ENCODE assay signal across 8 cellular contexts in the genomic region with DNA sequence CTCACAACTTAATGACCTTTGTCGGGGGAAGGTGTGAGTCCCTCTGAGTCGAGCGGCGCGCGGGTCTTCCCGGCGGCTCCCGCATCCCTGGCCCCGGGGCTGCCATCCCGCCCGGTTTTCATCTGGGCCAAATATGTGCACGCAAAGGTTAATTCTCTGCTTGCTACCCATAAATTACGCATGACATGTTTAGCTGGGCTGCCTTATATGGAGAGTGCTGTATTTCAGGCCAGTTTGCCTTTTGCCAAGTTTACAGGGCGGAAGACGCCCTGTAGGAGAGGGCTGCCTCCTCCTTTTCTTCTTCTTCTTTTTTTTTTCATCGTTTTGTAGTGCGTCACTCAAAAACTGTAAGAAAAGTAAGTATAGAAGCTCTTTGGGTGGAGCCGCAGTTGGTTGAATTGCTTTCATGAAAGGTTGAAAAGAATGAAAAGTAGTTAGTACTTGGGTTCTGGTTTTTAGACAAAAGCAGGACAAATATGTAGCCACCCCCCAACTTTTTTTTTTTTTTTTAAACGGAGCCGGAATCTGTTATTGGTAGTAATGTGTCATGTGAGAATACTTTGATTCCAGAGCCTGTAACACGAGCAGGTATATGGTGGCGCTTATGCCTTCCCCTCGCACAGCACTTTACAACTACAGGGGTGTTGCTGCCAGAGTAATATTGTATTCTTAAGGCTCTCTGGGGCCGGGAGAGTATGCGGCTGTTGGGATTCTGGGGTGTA. TPM values are rescaled to one million over a fixed set of nuclear protein-coding genes. Genes with fewer than 3 reads are reported as not detected.
A peak's percentile ranks its signal among the peaks of the same experiment; 100 is the strongest.
DNase-seq lines count a peak whose midpoint lies in the region; ATAC-seq and TF ChIP-seq lines count a peak whose summit lies in the region.

No MANE protein-coding gene starts in this region.

- H3K27me3 ChIP-seq in neuron (ENCODE audit: insufficient read depth, low read length) = no peaks in the 10 kb centered on the region

- no peaks in the 10 kb centered on the region for H3K9me3 Mint-ChIP-seq in activated T-helper 2 cell treated with anti-CD3 and anti-CD28 coated beads, Interferon-gamma antibody, Interleukin-2, Interleukin-4, amounts not matched to agents 10 μg/mL and 5 μg/mL and 100 μg/mL, durations not matched to agents 14 hours and 24 hours and 36 hours

- no peaks in the 10 kb centered on the region for H3K36me3 ChIP-seq in neuron (ENCODE audit: insufficient read depth, low read length)

- peaks cover 24% of the 10 kb centered on the region for H3K4me1 ChIP-seq in neuron (ENCODE audit: insufficient read depth, low read length)

- peak overlapping the region; percentile 94 for H3K4me3 Mint-ChIP-seq in activated T-helper 2 cell treated with anti-CD3 and anti-CD28 coated beads, Interferon-gamma antibody, Interleukin-2, Interleukin-4, amounts not matched to agents 10 μg/mL and 5 μg/mL and 100 μg/mL, durations not matched to agents 14 hours and 24 hours and 36 hours (ENCODE audit: low read depth)

- H3K4me1 Mint-ChIP-seq in activated T-helper 2 cell treated with anti-CD3 and anti-CD28 coated beads, Interferon-gamma antibody, Interleukin-2, Interleukin-4, amounts not matched to agents 10 μg/mL and 5 μg/mL and 100 μg/mL, durations not matched to agents 14 hours and 24 hours and 36 hours (ENCODE audit: low read depth) = peaks cover 52% of the 10 kb centered on the region

- peaks cover 29% of the 10 kb centered on the region for H3K36me3 Mint-ChIP-seq in activated T-helper 2 cell treated with anti-CD3 and anti-CD28 coated beads, Interferon-gamma antibody, Interleukin-2, Interleukin-4, amounts not matched to agents 10 μg/mL and 5 μg/mL and 100 μg/mL, durations not matched to agents 14 hours and 24 hours and 36 hours (ENCODE audit: low read depth)

- intact Hi-C loops in activated T-helper 2 cell treated with anti-CD3 and anti-CD28 coated beads, Interferon-gamma antibody, Interleukin-2, Interleukin-4, amounts not matched to agents 10 μg/mL and 5 μg/mL and 100 μg/mL, durations not matched to agents 14 hours and 24 hours and 36 hours (cut with micrococcal nuclease) = loop anchor here (1.0 to 5.0 kb wide), 11 partner anchors 15 to 1507 kb away; a partner anchor contains a TSS

- ATAC-seq in GM19023 (IDR thresholded peaks at IDR 0.05; ENCODE audit: unreplicated experiment) = peak; percentile 22
- ATAC-seq in HG03342 (IDR thresholded peaks at IDR 0.05; ENCODE audit: unreplicated experiment) = peak; percentile 11
- ATAC-seq in GM19035 (IDR thresholded peaks at IDR 0.05; ENCODE audit: unreplicated experiment) = no peak

- H2AFZ ChIP-seq in neuron (ENCODE audit: low read depth, low read length) = peak overlapping the region; percentile 68

- no peaks in the 10 kb centered on the region for H3K9me3 ChIP-seq in neuron (ENCODE audit: low read length)

- no peaks in the 10 kb centered on the region for H3K27me3 Mint-ChIP-seq in activated T-helper 2 cell treated with anti-CD3 and anti-CD28 coated beads, Interferon-gamma antibody, Interleukin-2, Interleukin-4, amounts not matched to agents 10 μg/mL and 5 μg/mL and 100 μg/mL, durations not matched to agents 14 hours and 24 hours and 36 hours (ENCODE audit: low read depth)

- TF ChIP-seq CTCF in foreskin fibroblast (IDR thresholded peaks at IDR 0.05; ENCODE audit: low read depth, low read length) = no peak

- peak overlapping the region; percentile 89 for H3K27ac Mint-ChIP-seq in activated T-helper 2 cell treated with anti-CD3 and anti-CD28 coated beads, Interferon-gamma antibody, Interleukin-2, Interleukin-4, amounts not matched to agents 10 μg/mL and 5 μg/mL and 100 μg/mL, durations not matched to agents 14 hours and 24 hours and 36 hours

- DNase-seq in Ammon's horn (ENCODE audit: low spot score) (peak; percentile 56), NCI-H526 (lab: John Stamatoyannopoulos, UW) (peak; percentile 89 to 97), foreskin fibroblast (peak; percentile 89 to 94)
- DNase-seq in activated T-helper 2 cell treated with anti-CD3 and anti-CD28 coated beads, Interferon-gamma antibody, Interleukin-2, Interleukin-4, amounts not matched to agents 10 μg/mL and 5 μg/mL and 100 μg/mL, durations not matched to agents 14 hours and 24 hours and 36 hours (ENCODE audit: low spot score) = no peak

- peak overlapping the region; percentile 62 to 73 for H3K4me3 ChIP-seq in foreskin fibroblast (ENCODE audit: low read depth in 1 of 2, low read length in 2 of 2)
- H3K4me3 ChIP-seq in neuron (ENCODE audit: low read length) = peak overlapping the region; percentile 79

RNA-seq across cellular contexts. Expression of a gene that starts 0.9 kb away (rescaled TPM):
- 230 and 244 TPM in 2 replicates for total RNA-seq in activated T-helper 2 cell treated with anti-CD3 and anti-CD28 coated beads, Interferon-gamma antibody, Interleukin-2, Interleukin-4, amounts not matched to agents 10 μg/mL and 5 μg/mL and 100 μg/mL, durations not matched to agents 14 hours and 24 hours and 36 hours
